In genomic region chr1:160020196-160020595, GRCh38 we compare ENCODE assay signal across 27 cellular contexts. TPM values are rescaled to one million over a fixed set of nuclear protein-coding genes. Genes with fewer than 3 reads are reported as not detected.
"Had no signal": no experiment of that assay in that cellular context is flagged by ENCODE, and none has a peak within 500 bp of the region (broad histone marks: within the 10 kb centered on the region; RNA-seq: fewer than 3 reads in every experiment).

No MANE protein-coding gene starts in this region.

- H3K27ac Mint-ChIP-seq: IgD-negative memory B cell had no signal

- H3K9me3 Mint-ChIP-seq: IgD-negative memory B cell had no signal

- H3K36me3 ChIP-seq: SJSA1 had no signal

- H3K4me3 ChIP-seq: K562, SJSA1, SK-N-MC had no signal

- H3K9me3 ChIP-seq: SJSA1 had no signal

- H3K4me2 ChIP-seq: KMS-11 had no signal

- H3K4me3 Mint-ChIP-seq: IgD-negative memory B cell had no signal

- DNase-seq: Kasumi-1, MM.1S, NCI-H1048, NCI-H1105, NCI-H1417, NCI-H1436 treated with DMSO at 0.1 percent for 48 hours, NCI-H1694, NCI-H187 treated with DMSO at 0.1 percent for 48 hours, NCI-H2029 treated with DMSO at 0.1 percent for 48 hours, NCI-H2171 treated with DMSO at 0.1 percent for 48 hours, NCI-H345, NCI-H446 treated with DMSO at 0.1 percent for 48 hours, NCI-H510A treated with DMSO at 0.1 percent for 48 hours, NCI-H526, NCI-H748 treated with DMSO at 0.1 percent for 48 hours, PC-3, Right ventricle myocardium superior, SIG-M5, SW 1271 had no signal

- H3K27ac ChIP-seq: HL-60, KMS-11, SJSA1, SK-N-MC had no signal

- ATAC-seq: K562, Panc1, PC-3 had no signal

RNA-seq across cellular contexts. Expression of gene KCNJ10, which starts 49.8 kb away (rescaled TPM):
- total RNA-seq: K562, M059J, SJSA1 had no signal
